In genomic region chr9:84170521-84171141, GRCh38 we compare ENCODE assay signal across 7 cellular contexts.
DNase-seq lines count a peak whose midpoint lies in the region; ATAC-seq and TF ChIP-seq lines count a peak whose summit lies in the region.

No MANE protein-coding gene starts in this region.

- peak; percentile 50 for DNase-seq in MV-4-11 (lab: John Stamatoyannopoulos, UW)
- DNase-seq in brain microvascular endothelial cell, result peak; percentile 96
- DNase-seq in kidney glomerular epithelial cell (lab: John Stamatoyannopoulos, UW), result peak; percentile 90
- peak; percentile 59 to 61 for DNase-seq in uterus
- no peak for DNase-seq in stimulated activated CD8-positive, alpha-beta memory T cell treated with anti-CD3 and anti-CD28 coated beads, Interleukin-4, amount 100 ng/mL, for 48 hours
- no peak for DNase-seq in HuH-7.5 (ENCODE audit: low spot score)

- H3K4me3 ChIP-seq in brain microvascular endothelial cell (ENCODE audit: low read depth, low read length) (no peak overlapping the region), uterus (no peak overlapping the region)

- no peaks in the 10 kb centered on the region for H3K4me1 ChIP-seq in uterus

- H3K9me3 ChIP-seq in uterus, result no peaks in the 10 kb centered on the region

- in situ Hi-C loops in brain microvascular endothelial cell (cut with HindIII; ENCODE audit: low pct_ligation_motif_present, low sequenced_read_pairs), result loop anchor here (25.0 kb wide), 1 partner anchor 183 kb away; the partner anchor contains the start of genes HNRNPK and RMI1

- intact Hi-C loops in uterus (cut with DNase I; ENCODE audit: low total_unique reads), result no loop called here

- ATAC-seq in HG02642 (IDR thresholded peaks at IDR 0.05; ENCODE audit: poor library complexity, unreplicated experiment), result no peak

- H3K27me3 ChIP-seq in brain microvascular endothelial cell (replicated peaks) (no peaks in the 10 kb centered on the region), uterus (no peaks in the 10 kb centered on the region)

- TF ChIP-seq POLR2A in uterus (IDR thresholded peaks at IDR 0.05), result no peak

- H3K27ac ChIP-seq in brain microvascular endothelial cell (peak overlapping the region; percentile 74), uterus (no peak overlapping the region)

- H3K36me3 ChIP-seq in brain microvascular endothelial cell (replicated peaks), result no peaks in the 10 kb centered on the region
- H3K36me3 ChIP-seq in uterus, result no peaks in the 10 kb centered on the region

- TF ChIP-seq CTCF in brain microvascular endothelial cell (IDR thresholded peaks at IDR 0.05; ENCODE audit: low read depth, low read length, missing control alignments) (peak; percentile 32), uterus (IDR thresholded peaks at IDR 0.05) (peak in 1 of 4 experiments; percentile 4)

Comparison
In these comparisons a context has a peak if more than half of its experiments do, and no peak if none do; other contexts are left out.
1. DNase-seq: peak in MV-4-11 (single experiment), brain microvascular endothelial cell (single experiment), kidney glomerular epithelial cell (single experiment) and uterus (2 of 2); none in stimulated activated CD8-positive, alpha-beta memory T cell treated with anti-CD3 and anti-CD28 coated beads, Interleukin-4, amount 100 ng/mL, for 48 hours (single experiment) and HuH-7.5 (single experiment).